In genomic region chr4:73593631-73594241, GRCh38 we compare ENCODE assay signal across 9 cellular contexts. TPM values are rescaled to one million over a fixed set of nuclear protein-coding genes. Genes with fewer than 3 reads are reported as not detected.
A peak's percentile ranks its signal among the peaks of the same experiment; 100 is the strongest.
DNase-seq lines count a peak whose midpoint lies in the region; ATAC-seq and TF ChIP-seq lines count a peak whose summit lies in the region.
"Had no signal": no experiment of that assay in that cellular context is flagged by ENCODE, and none has a peak within 500 bp of the region (broad histone marks: within the 10 kb centered on the region; RNA-seq: fewer than 3 reads in every experiment).

No MANE protein-coding gene starts in this region.

- H3K4me3 Mint-ChIP-seq in chondrocyte (ENCODE audit: unreplicated experiment) (no peak overlapping the region), osteocyte (ENCODE audit: unreplicated experiment) (no peak overlapping the region)
- no peak overlapping the region for H3K4me3 Mint-ChIP-seq in effector memory CD8-positive, alpha-beta T cell
- H3K4me3 Mint-ChIP-seq: activated naive CD8-positive, alpha-beta T cell treated with anti-CD3 and anti-CD28 coated beads, Interleukin-2, amount 10 ng/mL, durations not matched to agents 7 days and 5 days had no signal

- H3K36me3 Mint-ChIP-seq in chondrocyte (ENCODE audit: low read depth) (no peaks in the 10 kb centered on the region), osteocyte (ENCODE audit: unreplicated experiment) (no peaks in the 10 kb centered on the region)
- no peaks in the 10 kb centered on the region for H3K36me3 Mint-ChIP-seq in effector memory CD8-positive, alpha-beta T cell (ENCODE audit: insufficient read depth)
- H3K36me3 Mint-ChIP-seq: activated naive CD8-positive, alpha-beta T cell treated with anti-CD3 and anti-CD28 coated beads, Interleukin-2, amount 10 ng/mL, durations not matched to agents 7 days and 5 days had no signal

- H3K4me1 Mint-ChIP-seq in chondrocyte (ENCODE audit: low read depth) (peaks cover 1% of the 10 kb centered on the region), osteocyte (ENCODE audit: unreplicated experiment) (peaks cover 11% of the 10 kb centered on the region)
- H3K4me1 Mint-ChIP-seq in effector memory CD8-positive, alpha-beta T cell (ENCODE audit: low read depth in 2 of 2) = no peaks in the 10 kb centered on the region
- H3K4me1 Mint-ChIP-seq: activated naive CD8-positive, alpha-beta T cell treated with anti-CD3 and anti-CD28 coated beads, Interleukin-2, amount 10 ng/mL, durations not matched to agents 7 days and 5 days had no signal

- H3K27ac Mint-ChIP-seq in chondrocyte (ENCODE audit: unreplicated experiment) = no peak overlapping the region
- no peak overlapping the region for H3K27ac Mint-ChIP-seq in osteocyte (ENCODE audit: unreplicated experiment)
- no peak overlapping the region for H3K27ac Mint-ChIP-seq in effector memory CD8-positive, alpha-beta T cell
- H3K27ac Mint-ChIP-seq: activated naive CD8-positive, alpha-beta T cell treated with anti-CD3 and anti-CD28 coated beads, Interleukin-2, amount 10 ng/mL, durations not matched to agents 7 days and 5 days had no signal

- H3K4me3 ChIP-seq in GM06990 (replicated peaks; ENCODE audit: low read depth, low read length) = no peak overlapping the region
- no peak overlapping the region for H3K4me3 ChIP-seq in NB4 (ENCODE audit: low read depth, low read length)

- H3K27me3 ChIP-seq in GM06990 (replicated peaks; ENCODE audit: control insufficient read depth, insufficient read depth, low read length) = no peaks in the 10 kb centered on the region

- H3K27me3 Mint-ChIP-seq in chondrocyte (ENCODE audit: low read depth) (peaks cover 34% of the 10 kb centered on the region), osteocyte (ENCODE audit: unreplicated experiment) (peaks cover 36% of the 10 kb centered on the region)
- H3K27me3 Mint-ChIP-seq in effector memory CD8-positive, alpha-beta T cell = no peaks in the 10 kb centered on the region

- DNase-seq in GM06990 (ENCODE audit: extremely low read depth, insufficient read length) (no peak), NB4 (ENCODE audit: low read depth) (peak; percentile 29), chondrocyte (ENCODE audit: low spot score) (no peak), osteocyte (ENCODE audit: extremely low spot score, unreplicated experiment) (no peak), UCSD-AML1 (lab: John Stamatoyannopoulos, UW; ENCODE audit: unreplicated experiment) (no peak), cerebellar nuclear complex (lab: John Stamatoyannopoulos, UW) (no peak)
- DNase-seq in activated T-cell treated with anti-CD3 and anti-CD28 coated beads, Interleukin-2, amount 50 U/mL, for 1 hour = no peak
- DNase-seq in effector memory CD8-positive, alpha-beta T cell = no peak
- DNase-seq: activated naive CD8-positive, alpha-beta T cell treated with anti-CD3 and anti-CD28 coated beads, Interleukin-2, amount 10 ng/mL, durations not matched to agents 7 days and 5 days had no signal

- TF ChIP-seq CTCF in GM06990 (IDR thresholded peaks at IDR 0.05; ENCODE audit: insufficient read depth, low read length, poor library complexity, severe bottlenecking) (peak; percentile 46), NB4 (IDR thresholded peaks at IDR 0.05; ENCODE audit: low read depth, low read length) (peak; percentile 31), chondrocyte (IDR thresholded peaks at IDR 0.05) (peak; percentile 91), osteocyte (IDR thresholded peaks at IDR 0.05) (peak; percentile 78)

- no peak for ATAC-seq in effector memory CD8-positive, alpha-beta T cell (replicated peaks)

- H3K36me3 ChIP-seq in GM06990 (ENCODE audit: control insufficient read depth, insufficient read depth, low read length) = no peaks in the 10 kb centered on the region

- no peak for TF ChIP-seq POLR2A in NB4 (IDR thresholded peaks at IDR 0.05; ENCODE audit: extremely low read depth, insufficient read length)

- H3K9me3 Mint-ChIP-seq in chondrocyte (ENCODE audit: low read depth) (peaks cover 6% of the 10 kb centered on the region), osteocyte (ENCODE audit: unreplicated experiment) (no peaks in the 10 kb centered on the region)
- no peaks in the 10 kb centered on the region for H3K9me3 Mint-ChIP-seq in effector memory CD8-positive, alpha-beta T cell
- H3K9me3 Mint-ChIP-seq: activated naive CD8-positive, alpha-beta T cell treated with anti-CD3 and anti-CD28 coated beads, Interleukin-2, amount 10 ng/mL, durations not matched to agents 7 days and 5 days had no signal

RNA-seq across cellular contexts. Expression of gene RASSF6, which starts 26.5 kb away (rescaled TPM):
- total RNA-seq in chondrocyte = not detected in 3 replicates
- total RNA-seq in osteocyte = not detected in 2 replicates

Comparison
In these comparisons a context has a peak if more than half of its experiments do, and no peak if none do; other contexts are left out.
1. CTCF ChIP-seq: peak in every context shown above with its lines; median percentile 91 in chondrocyte; 78 in osteocyte; 46 in GM06990; 31 in NB4.